22 cellular contexts compared by ENCODE assay signal in the genomic region with DNA sequence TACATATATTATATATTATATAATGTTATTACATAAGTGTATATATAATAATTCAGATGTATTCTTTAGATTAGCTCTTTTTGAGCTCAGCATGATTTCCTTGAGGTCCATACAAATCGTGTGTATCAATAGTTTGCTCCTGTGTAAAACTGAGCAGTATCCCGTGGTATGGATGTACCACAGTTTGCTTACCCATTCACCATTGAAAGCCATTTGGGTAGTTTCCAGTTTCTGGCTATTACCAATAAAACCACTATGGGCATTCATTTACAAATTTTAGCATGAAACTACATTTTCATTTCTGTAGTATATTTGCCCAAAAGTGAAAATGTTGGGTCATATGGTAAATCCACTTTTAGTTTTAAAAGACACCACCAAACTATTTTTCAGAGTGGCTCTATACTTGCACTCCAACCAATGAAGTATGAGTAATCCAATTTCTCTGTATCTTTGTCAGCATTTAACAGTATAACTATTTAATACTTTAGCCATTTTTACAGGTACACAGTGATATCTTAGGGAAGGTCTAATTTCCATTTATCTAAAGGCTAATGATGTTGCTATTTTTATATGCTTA.
DNase-seq lines count a peak whose midpoint lies in the region; ATAC-seq, FAIRE-seq and TF ChIP-seq lines count a peak whose summit lies in the region.
"Had no signal": no experiment of that assay in that cellular context is flagged by ENCODE, and none has a peak within 500 bp of the region (broad histone marks: within the 10 kb centered on the region; RNA-seq: fewer than 3 reads in every experiment).

No MANE protein-coding gene starts in this region.

- H3K4me3 ChIP-seq in OCI-LY1 (ENCODE audit: low read depth, low read length, poor library complexity, severe bottlenecking): no peak overlapping the region
- no peak overlapping the region for H3K4me3 ChIP-seq in GM12878
- H3K4me3 ChIP-seq: A549; BLaER1 treated with 17β-estradiol and CSF1 and Interleukin-3, amounts not matched to agents 10 nM and 100 nM had no signal

- RAD21 ChIA-PET in GM12878 (lab: Charles Lee; ENCODE audit: unreplicated experiment): no interaction called here

- TF ChIP-seq EP300 in GM12878 (IDR thresholded peaks at IDR 0.05; ENCODE audit: borderline replicate concordance in 1 of 2, control insufficient read depth in 1 of 2, low read depth in 2 of 2, low read length in 2 of 2): no peak

- no peak overlapping the region for H3K4me3 Mint-ChIP-seq in natural killer cell treated with Interleukin-12 subunit alpha and Interleukin-12 subunit beta and Interleukin-15 and Interleukin-18, amount 100 ng/mL, for 72 hours
- H3K4me3 Mint-ChIP-seq: B cell; CD4-positive, alpha-beta memory T cell; CD4-positive, CD25-positive, alpha-beta regulatory T cell; CD8-positive, alpha-beta memory T cell had no signal

- H4K20me1 ChIP-seq in OCI-LY1 (ENCODE audit: insufficient read depth, low read length): no peaks in the 10 kb centered on the region
- no peaks in the 10 kb centered on the region for H4K20me1 ChIP-seq in GM12878 (ENCODE audit: control insufficient read depth, insufficient read depth)
- H4K20me1 ChIP-seq: BLaER1 treated with 17β-estradiol and CSF1 and Interleukin-3, amounts not matched to agents 10 nM and 100 nM had no signal

- H3K4me2 ChIP-seq in OCI-LY1 (ENCODE audit: low read length): no peak overlapping the region
- H3K4me2 ChIP-seq in GM12878 (ENCODE audit: control insufficient read depth, insufficient read depth): no peak overlapping the region
- H3K4me2 ChIP-seq: A549; BLaER1 treated with 17β-estradiol and CSF1 and Interleukin-3, amounts not matched to agents 10 nM and 100 nM had no signal

- in situ Hi-C loops in GM12878 (cut with MboI): no loop called here

- H3K79me2 ChIP-seq in OCI-LY1 (ENCODE audit: insufficient read depth, low read length) (no peaks in the 10 kb centered on the region), GM12878 (ENCODE audit: control insufficient read depth, insufficient read depth, low read length) (no peaks in the 10 kb centered on the region)

- no peaks in the 10 kb centered on the region for H3K27me3 Mint-ChIP-seq in natural killer cell treated with Interleukin-12 subunit alpha and Interleukin-12 subunit beta and Interleukin-15 and Interleukin-18, amount 100 ng/mL, for 72 hours
- H3K27me3 Mint-ChIP-seq: B cell; CD4-positive, alpha-beta memory T cell; CD4-positive, CD25-positive, alpha-beta regulatory T cell; CD8-positive, alpha-beta memory T cell had no signal

- H2AFZ ChIP-seq in OCI-LY1 (ENCODE audit: low read length) (0 out of 2 replicates have a peak overlapping the region, but pooled peaks have one; percentile 70), GM12878 (ENCODE audit: control insufficient read depth, low read depth, low read length) (no peak overlapping the region)

- BruUV-seq in GM12878 (replicated peaks; lab: Mats Ljungman, UMichigan): no TSS peak

- POLR2A ChIA-PET in GM12878 (lab: Charles Lee): no interaction called here

- no peaks in the 10 kb centered on the region for H3K27me3 ChIP-seq in OCI-LY1 (ENCODE audit: insufficient read depth, low read length)
- no peaks in the 10 kb centered on the region for H3K27me3 ChIP-seq in GM12878 (replicated peaks in 1 of 2; ENCODE audit: control insufficient read depth in 2 of 2, insufficient read depth in 2 of 2, low read length in 1 of 2)
- H3K27me3 ChIP-seq: BLaER1 treated with 17β-estradiol and CSF1 and Interleukin-3, amounts not matched to agents 10 nM and 100 nM had no signal

- peak; percentile 45 for ATAC-seq in GM18511 (IDR thresholded peaks at IDR 0.05; ENCODE audit: unreplicated experiment)
- peak; percentile 91 for ATAC-seq in HG02610 (IDR thresholded peaks at IDR 0.05; ENCODE audit: unreplicated experiment)
- ATAC-seq in GM12878: peak; percentile 91
- no peak for ATAC-seq in natural killer cell treated with Interleukin-12 subunit alpha and Interleukin-12 subunit beta and Interleukin-15 and Interleukin-18, amount 100 ng/mL, for 72 hours
- ATAC-seq: A549 had no signal

- no peaks in the 10 kb centered on the region for H3K9me2 ChIP-seq in OCI-LY1 (ENCODE audit: low read depth, low read length)

- H3K9me3 ChIP-seq in OCI-LY1 (ENCODE audit: low read length): no peaks in the 10 kb centered on the region
- no peaks in the 10 kb centered on the region for H3K9me3 ChIP-seq in GM12878 (replicated peaks; ENCODE audit: control insufficient read depth, insufficient read depth, low read length)
- H3K9me3 ChIP-seq: A549; BLaER1 treated with 17β-estradiol and CSF1 and Interleukin-3, amounts not matched to agents 10 nM and 100 nM had no signal

- H3K36me3 Mint-ChIP-seq in natural killer cell treated with Interleukin-12 subunit alpha and Interleukin-12 subunit beta and Interleukin-15 and Interleukin-18, amount 100 ng/mL, for 72 hours: no peaks in the 10 kb centered on the region
- H3K36me3 Mint-ChIP-seq: CD4-positive, alpha-beta memory T cell; CD4-positive, CD25-positive, alpha-beta regulatory T cell had no signal

- DNase-seq in GM12878 (ENCODE audit: low read depth, low spot score): no peak
- no peak for DNase-seq in D341Med (ENCODE audit: low spot score)
- no peak for DNase-seq in natural killer cell treated with Interleukin-12 subunit alpha and Interleukin-12 subunit beta and Interleukin-15 and Interleukin-18, amount 100 ng/mL, for 72 hours (ENCODE audit: low spot score)
- no peak for DNase-seq in SIG-M5 treated with dmso at 0.1 percent for 504 hours (lab: John Stamatoyannopoulos, UW; ENCODE audit: unreplicated experiment)
- DNase-seq: AML-193; CD4-positive, alpha-beta memory T cell; CD4-positive, CD25-positive, alpha-beta regulatory T cell; CD8-positive, alpha-beta memory T cell; COR-L47; DMS79 treated with DMSO at 0.1 percent for 48 hours; GF-D8 had no signal

- H3K36me3 ChIP-seq in OCI-LY1 (ENCODE audit: insufficient read depth, low read length) (no peaks in the 10 kb centered on the region), GM12878 (ENCODE audit: control insufficient read depth in 2 of 2, insufficient read depth in 2 of 2, low read length in 1 of 2) (no peaks in the 10 kb centered on the region)
- H3K36me3 ChIP-seq: BLaER1 treated with 17β-estradiol and CSF1 and Interleukin-3, amounts not matched to agents 10 nM and 100 nM had no signal

- CTCF ChIA-PET in GM12878 (lab: Yijun Ruan, JAX): no interaction called here

- TF ChIP-seq CTCF in OCI-LY1 (IDR thresholded peaks at IDR 0.05; ENCODE audit: low read length) (no peak), GM12878 (IDR thresholded peaks at IDR 0.05 in 2 of 3, conservative IDR thresholded peaks at IDR 0.05 in 1 of 3; ENCODE audit: control insufficient read depth in 2 of 3, extremely low read depth in 1 of 3, insufficient read depth in 1 of 3, low read depth in 3 of 3, low read length in 3 of 3) (no peak)

- FAIRE-seq in GM12878 (lab: Jason Lieb, UNC): no peak
- FAIRE-seq: A549, D721Med, G401.6, GM19239 had no signal

- intact Hi-C loops in GM12878 (cut with micrococcal nuclease; ENCODE audit: unreplicated experiment): no loop called here

- H3K27ac ChIP-seq in OCI-LY1 (ENCODE audit: low read depth, low read length, poor library complexity, severe bottlenecking): no peak overlapping the region
- no peak overlapping the region for H3K27ac ChIP-seq in GM12878 (ENCODE audit: control insufficient read depth, insufficient read depth)
- H3K27ac ChIP-seq: 22Rv1; A549; BLaER1 treated with 17β-estradiol and CSF1 and Interleukin-3, amounts not matched to agents 10 nM and 100 nM; C4-2B had no signal

- SMC1A ChIA-PET in GM12878 (lab: Charles Lee; ENCODE audit: uncharacterized antibody, unreplicated experiment): no interaction called here

- no peaks in the 10 kb centered on the region for H3K4me1 Mint-ChIP-seq in natural killer cell treated with Interleukin-12 subunit alpha and Interleukin-12 subunit beta and Interleukin-15 and Interleukin-18, amount 100 ng/mL, for 72 hours (ENCODE audit: low read depth in 2 of 2)
- H3K4me1 Mint-ChIP-seq: B cell; CD4-positive, alpha-beta memory T cell; CD4-positive, CD25-positive, alpha-beta regulatory T cell; CD8-positive, alpha-beta memory T cell had no signal

- H3K27ac Mint-ChIP-seq in natural killer cell treated with Interleukin-12 subunit alpha and Interleukin-12 subunit beta and Interleukin-15 and Interleukin-18, amount 100 ng/mL, for 72 hours: no peak overlapping the region
- H3K27ac Mint-ChIP-seq: B cell; CD4-positive, alpha-beta memory T cell; CD4-positive, CD25-positive, alpha-beta regulatory T cell; CD8-positive, alpha-beta memory T cell had no signal

- H3K9ac ChIP-seq in OCI-LY1 (ENCODE audit: low read length): no peak overlapping the region
- no peak overlapping the region for H3K9ac ChIP-seq in GM12878 (ENCODE audit: control insufficient read depth, insufficient read depth, low read length)
- H3K9ac ChIP-seq: BLaER1 treated with 17β-estradiol and CSF1 and Interleukin-3, amounts not matched to agents 10 nM and 100 nM had no signal

- peaks cover 10% of the 10 kb centered on the region for H3K9me3 Mint-ChIP-seq in natural killer cell treated with Interleukin-12 subunit alpha and Interleukin-12 subunit beta and Interleukin-15 and Interleukin-18, amount 100 ng/mL, for 72 hours

- TF ChIP-seq RAD21 in GM12878 (IDR thresholded peaks at IDR 0.05; ENCODE audit: insufficient read depth, low read depth, low read length): no peak

- no peaks in the 10 kb centered on the region for H3K4me1 ChIP-seq in OCI-LY1 (ENCODE audit: insufficient read depth, low read length, severe bottlenecking)
- H3K4me1 ChIP-seq in GM12878 (ENCODE audit: control insufficient read depth, insufficient read depth, low read length): no peaks in the 10 kb centered on the region
- H3K4me1 ChIP-seq: A549; BLaER1 treated with 17β-estradiol and CSF1 and Interleukin-3, amounts not matched to agents 10 nM and 100 nM had no signal

- no peaks in the 10 kb centered on the region for H3F3A ChIP-seq in OCI-LY1 (ENCODE audit: insufficient read depth, low read length)

- no peak for TF ChIP-seq POLR2A in GM12878 (IDR thresholded peaks at IDR 0.05; ENCODE audit: low read depth, low read length)

- WGBS in GM12878 (ENCODE audit: insufficient coverage, insufficient replicate concordance, low lambda C conversion rate, missing lambda C conversion rate): 0% methylated on average over 2 of the region's 2 CpGs

TF ChIP-seq in GM12878, 131 proteins besides CTCF, POLR2A, EP300 and RAD21 (continues in another document):
- TF ChIP-seq, protein P1, sequence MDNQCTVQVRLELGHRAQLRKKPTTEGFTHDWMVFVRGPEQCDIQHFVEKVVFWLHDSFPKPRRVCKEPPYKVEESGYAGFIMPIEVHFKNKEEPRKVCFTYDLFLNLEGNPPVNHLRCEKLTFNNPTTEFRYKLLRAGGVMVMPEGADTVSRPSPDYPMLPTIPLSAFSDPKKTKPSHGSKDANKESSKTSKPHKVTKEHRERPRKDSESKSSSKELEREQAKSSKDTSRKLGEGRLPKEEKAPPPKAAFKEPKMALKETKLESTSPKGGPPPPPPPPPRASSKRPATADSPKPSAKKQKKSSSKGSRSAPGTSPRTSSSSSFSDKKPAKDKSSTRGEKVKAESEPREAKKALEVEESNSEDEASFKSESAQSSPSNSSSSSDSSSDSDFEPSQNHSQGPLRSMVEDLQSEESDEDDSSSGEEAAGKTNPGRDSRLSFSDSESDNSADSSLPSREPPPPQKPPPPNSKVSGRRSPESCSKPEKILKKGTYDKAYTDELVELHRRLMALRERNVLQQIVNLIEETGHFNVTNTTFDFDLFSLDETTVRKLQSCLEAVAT (IDR thresholded peaks at IDR 0.05): no peak
- TF ChIP-seq IKZF2 (IDR thresholded peaks at IDR 0.05): 0 out of 4 replicates have a peak, but pooled peaks of 1 of the 2 experiments have one; percentile 24

Comparison
In these comparisons a context has a peak if more than half of its experiments do, and no peak if none do; other contexts are left out.
1. ATAC-seq: peak in GM18511 (single experiment), HG02610 (single experiment) and GM12878 (single experiment); none in natural killer cell treated with Interleukin-12 subunit alpha and Interleukin-12 subunit beta and Interleukin-15 and Interleukin-18, amount 100 ng/mL, for 72 hours (0 of 2).